Comparison of ENCODE assay signal across 9 cellular contexts in the genomic region with DNA sequence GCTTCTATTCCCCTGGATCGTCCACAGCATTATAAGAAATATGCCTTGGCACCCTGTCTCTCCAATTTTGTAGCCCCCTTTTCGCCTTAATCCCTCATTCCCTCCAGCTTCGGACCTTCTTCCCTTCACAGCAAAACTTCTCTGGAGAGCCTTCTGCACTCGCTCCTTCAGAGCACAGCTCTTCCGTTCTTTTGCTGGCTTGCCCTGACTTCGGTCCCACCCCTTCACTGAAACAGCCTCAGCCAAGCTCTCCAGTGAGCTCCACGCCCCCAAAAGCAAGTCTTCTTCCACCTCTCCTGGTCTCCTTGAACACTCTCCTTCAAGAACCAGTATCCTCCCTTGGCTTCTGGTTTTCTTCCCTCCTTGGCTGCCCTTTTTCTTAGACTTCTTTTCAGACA. TPM values are rescaled to one million over a fixed set of nuclear protein-coding genes. Genes with fewer than 3 reads are reported as not detected.
DNase-seq lines count a peak whose midpoint lies in the region; ATAC-seq and TF ChIP-seq lines count a peak whose summit lies in the region.
"Had no signal": no experiment of that assay in that cellular context is flagged by ENCODE, and none has a peak within 500 bp of the region (broad histone marks: within the 10 kb centered on the region; RNA-seq: fewer than 3 reads in every experiment).

No MANE protein-coding gene starts in this region.

- no peak for DNase-seq in Calu3
- DNase-seq in SK-N-MC (ENCODE audit: low read depth, low spot score) = no peak
- peak; percentile 54 for DNase-seq in fibroblast of peridontal ligament (ENCODE audit: extremely low read depth)
- peak; percentile 43 for DNase-seq in posterior vena cava (ENCODE audit: low spot score)
- no peak for DNase-seq in NCI-H2107 (lab: John Stamatoyannopoulos, UW)

- peaks cover 28% of the 10 kb centered on the region for H3K4me1 Mint-ChIP-seq in Calu3 (ENCODE audit: low read depth, unreplicated experiment)

- BruUV-seq in Calu3 (replicated peaks; lab: Mats Ljungman, UMichigan) = no TSS peak

- intact Hi-C loops in Calu3 (cut with micrococcal nuclease; ENCODE audit: unreplicated experiment) (no loop called here), posterior vena cava (cut with DNase I) (no loop called here)

- no peaks in the 10 kb centered on the region for H3K9me3 ChIP-seq in SK-N-MC (ENCODE audit: low read depth, low read length)
- H3K9me3 ChIP-seq: adrenal gland had no signal

- peaks cover 21% of the 10 kb centered on the region for H3K36me3 ChIP-seq in SK-N-MC (ENCODE audit: insufficient read depth, low read length)
- H3K36me3 ChIP-seq: adrenal gland had no signal

- ATAC-seq in GM19452 (IDR thresholded peaks at IDR 0.05; ENCODE audit: unreplicated experiment) (no peak), HG03457 (IDR thresholded peaks at IDR 0.05; ENCODE audit: unreplicated experiment) (no peak), GM19463 (IDR thresholded peaks at IDR 0.05; ENCODE audit: unreplicated experiment) (no peak)

- H3K27me3 Mint-ChIP-seq in Calu3 (ENCODE audit: unreplicated experiment) = no peaks in the 10 kb centered on the region

- peak overlapping the region; percentile 43 for H3K27ac Mint-ChIP-seq in Calu3 (ENCODE audit: unreplicated experiment)

- H3K36me3 Mint-ChIP-seq in Calu3 (ENCODE audit: insufficient read depth, unreplicated experiment) = peaks cover 30% of the 10 kb centered on the region

- H3K27ac ChIP-seq in SK-N-MC = no peak overlapping the region

- peak overlapping the region; percentile 93 for H3K4me3 ChIP-seq in SK-N-MC

- peak overlapping the region; percentile 79 for H3K4me3 Mint-ChIP-seq in Calu3 (ENCODE audit: low read depth, unreplicated experiment)

- H3K9me3 Mint-ChIP-seq in Calu3 (ENCODE audit: low read depth, unreplicated experiment) = no peaks in the 10 kb centered on the region

- TF ChIP-seq CTCF in Calu3 (IDR thresholded peaks at IDR 0.05; ENCODE audit: unreplicated experiment) = no peak

- CTCF ChIA-PET in Calu3 (lab: Charles Lee) = no interaction called here

- peak overlapping the region; percentile 80 for H3K9ac ChIP-seq in SK-N-MC (ENCODE audit: insufficient read length)

RNA-seq across cellular contexts. Expression of a gene that starts 1.5 kb away (rescaled TPM):
- total RNA-seq in Calu3 (2022) (17.0 and 17.5 TPM in 2 replicates), posterior vena cava (1 to 10 TPM; 4.3 to 6.8 TPM)

Comparison
In these comparisons a context has a peak if more than half of its experiments do, and no peak if none do; other contexts are left out.
1. DNase-seq: peak in fibroblast of peridontal ligament (single experiment) and posterior vena cava (single experiment); none in Calu3 (single experiment), SK-N-MC (single experiment) and NCI-H2107 (single experiment).